ENCODE assay signal across 29 cellular contexts in the genomic region with DNA sequence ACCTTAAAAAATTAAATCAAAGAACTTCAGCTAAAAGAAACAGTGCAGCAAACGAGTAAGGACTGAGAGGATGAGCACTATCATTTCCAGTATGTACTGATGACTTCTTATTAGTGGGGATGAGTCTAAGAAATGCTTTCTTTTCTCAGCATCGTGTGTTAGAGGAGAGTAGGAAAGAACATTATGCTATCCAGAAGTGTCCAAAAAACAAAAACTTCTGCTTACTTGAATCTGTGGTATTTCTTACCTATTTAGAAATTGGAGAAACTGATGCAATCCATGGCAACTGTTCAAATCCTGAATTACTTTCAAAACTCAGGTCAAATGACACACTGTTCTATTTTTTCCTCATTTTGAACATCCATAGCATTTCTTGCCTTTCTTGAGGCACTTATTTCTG. TPM values are rescaled to one million over a fixed set of nuclear protein-coding genes. Genes with fewer than 3 reads are reported as not detected.
A peak's percentile ranks its signal among the peaks of the same experiment; 100 is the strongest.
DNase-seq lines count a peak whose midpoint lies in the region; ATAC-seq and TF ChIP-seq lines count a peak whose summit lies in the region.
"Had no signal": no experiment of that assay in that cellular context is flagged by ENCODE, and none has a peak within 500 bp of the region (broad histone marks: within the 10 kb centered on the region; RNA-seq: fewer than 3 reads in every experiment).

No MANE protein-coding gene starts in this region.

- no peaks in the 10 kb centered on the region for H3K79me2 ChIP-seq in mammary epithelial cell (ENCODE audit: insufficient read depth, low read length)

- 50% methylated on average over 2 of the region's 2 CpGs for WGBS in mammary epithelial cell (ENCODE audit: low coverage, missing lambda C conversion rate)
- WGBS in tibial nerve, 2 donors: 46 to 52% methylated on average over 2 of the region's 2 CpGs

- peaks cover 16% of the 10 kb centered on the region for H3K4me1 Mint-ChIP-seq in MCF 10A (ENCODE audit: insufficient read depth, unreplicated experiment)
- H3K4me1 Mint-ChIP-seq in activated naive CD8-positive, alpha-beta T cell treated with anti-CD3 and anti-CD28 coated beads for 36 hours: peaks cover 26% of the 10 kb centered on the region
- H3K4me1 Mint-ChIP-seq: endodermal cell had no signal

- H3K27me3 ChIP-seq in mammary epithelial cell (ENCODE audit: insufficient read depth, low read length) (no peaks in the 10 kb centered on the region), tibial nerve (no peaks in the 10 kb centered on the region)
- H3K27me3 ChIP-seq: ascending aorta, BLaER1, cardiac muscle cell, upper lobe of right lung had no signal

- TF ChIP-seq CTCF in MCF 10A (IDR thresholded peaks at IDR 0.05; ENCODE audit: unreplicated experiment) (no peak), mammary epithelial cell (conservative IDR thresholded peaks at IDR 0.05 in 1 of 2, IDR thresholded peaks at IDR 0.05 in 1 of 2; ENCODE audit: extremely low read depth in 1 of 2, insufficient read depth in 1 of 2, low read depth in 1 of 2, low read length in 2 of 2) (no peak), tibial nerve (IDR thresholded peaks at IDR 0.05) (no peak)

- H4K20me1 ChIP-seq in mammary epithelial cell (ENCODE audit: insufficient read depth, low read length): no peaks in the 10 kb centered on the region
- H4K20me1 ChIP-seq: BLaER1 had no signal

- in situ Hi-C loops in mammary epithelial cell (cut with MboI; ENCODE audit: low sequenced_read_pairs in 2 of 2): no loop called here

- ATAC-seq in GM21737 (IDR thresholded peaks at IDR 0.05; ENCODE audit: unreplicated experiment) (no peak), HG03457 (IDR thresholded peaks at IDR 0.05; ENCODE audit: unreplicated experiment) (no peak)
- ATAC-seq: esophagus mucosa, upper lobe of right lung had no signal

- CTCF ChIA-PET in MCF 10A (lab: Yijun Ruan, JAX) (interaction anchor here (0.8 to 3.9 kb wide), 3 partner anchors 9 to 19 kb away, joined by 4 to 13 read pairs (median 5); no protein-coding TSS in a partner anchor), mammary epithelial cell (lab: Charles Lee; ENCODE audit: low non-redundant PET) (no interaction called here)

- H3K36me3 ChIP-seq in mammary epithelial cell (ENCODE audit: insufficient read depth, low read length): no peaks in the 10 kb centered on the region
- no peaks in the 10 kb centered on the region for H3K36me3 ChIP-seq in tibial nerve
- H3K36me3 ChIP-seq: ascending aorta, BLaER1, cardiac muscle cell, left ventricle myocardium inferior, upper lobe of right lung had no signal

- no peak overlapping the region for H3K9ac ChIP-seq in mammary epithelial cell (ENCODE audit: insufficient read depth, low read length)
- H3K9ac ChIP-seq: BLaER1 had no signal

- no peak overlapping the region for H3K4me2 ChIP-seq in mammary epithelial cell (ENCODE audit: insufficient read depth, low read depth, low read length)
- H3K4me2 ChIP-seq: BLaER1, smooth muscle cell had no signal

- no peaks in the 10 kb centered on the region for H3K9me3 Mint-ChIP-seq in MCF 10A (ENCODE audit: unreplicated experiment)
- no peaks in the 10 kb centered on the region for H3K9me3 Mint-ChIP-seq in activated naive CD8-positive, alpha-beta T cell treated with anti-CD3 and anti-CD28 coated beads for 36 hours
- H3K9me3 Mint-ChIP-seq: endodermal cell; T-helper 1 cell treated with Interleukin-12 subunit alpha and Interleukin-12 subunit beta and Interleukin-4 antibody, amounts not matched to agents 30 μg/mL and 1 μg/mL, for 36 hours had no signal

- H3K4me1 ChIP-seq in mammary epithelial cell (ENCODE audit: insufficient read depth, low read length) (no peaks in the 10 kb centered on the region), tibial nerve (peaks cover 0 to 4% (median 0%) of the 10 kb centered on the region in 4 donors)
- H3K4me1 ChIP-seq: ascending aorta, BLaER1, left ventricle myocardium inferior, upper lobe of right lung had no signal

- no peaks in the 10 kb centered on the region for H3K36me3 Mint-ChIP-seq in MCF 10A (ENCODE audit: insufficient read depth, unreplicated experiment)
- H3K36me3 Mint-ChIP-seq in activated naive CD8-positive, alpha-beta T cell treated with anti-CD3 and anti-CD28 coated beads for 36 hours: peaks cover 11% of the 10 kb centered on the region

- intact Hi-C loops in MCF 10A (cut with micrococcal nuclease): no loop called here
- intact Hi-C loops in mammary epithelial cell (cut with micrococcal nuclease): no loop called here

- no peaks in the 10 kb centered on the region for H3K27me3 Mint-ChIP-seq in MCF 10A (ENCODE audit: insufficient read depth, unreplicated experiment)
- no peaks in the 10 kb centered on the region for H3K27me3 Mint-ChIP-seq in activated naive CD8-positive, alpha-beta T cell treated with anti-CD3 and anti-CD28 coated beads for 36 hours

- H3K27ac ChIP-seq in mammary epithelial cell (ENCODE audit: insufficient read depth, low read depth, low read length) (no peak overlapping the region), tibial nerve (peak overlapping the region in 1 of 4 donors; percentile 62)
- H3K27ac ChIP-seq: ascending aorta, BLaER1, cardiac muscle cell, left ventricle myocardium inferior, upper lobe of right lung had no signal

- H3K4me3 Mint-ChIP-seq in MCF 10A (ENCODE audit: unreplicated experiment): peak overlapping the region; percentile 23
- no peak overlapping the region for H3K4me3 Mint-ChIP-seq in activated naive CD8-positive, alpha-beta T cell treated with anti-CD3 and anti-CD28 coated beads for 36 hours
- H3K4me3 Mint-ChIP-seq: endodermal cell; T-helper 1 cell treated with Interleukin-12 subunit alpha and Interleukin-12 subunit beta and Interleukin-4 antibody, amounts not matched to agents 30 μg/mL and 1 μg/mL, for 36 hours had no signal

- BruUV-seq in MCF 10A (replicated peaks; lab: Mats Ljungman, UMichigan) (no TSS peak), mammary epithelial cell (replicated peaks; lab: Mats Ljungman, UMichigan) (no TSS peak)

- peak; percentile 50 for DNase-seq in MCF 10A (ENCODE audit: unreplicated experiment)
- DNase-seq in mammary epithelial cell: no peak
- no peak for DNase-seq in activated naive CD8-positive, alpha-beta T cell treated with anti-CD3 and anti-CD28 coated beads for 36 hours
- peak; percentile 44 for DNase-seq in iris pigment epithelial cell (ENCODE audit: low read depth)
- DNase-seq in tibial nerve (ENCODE audit: low spot score in 2 of 2): peak in 1 of 2 donors; percentile 28
- no peak for DNase-seq in activated CD4-positive, alpha-beta T cell treated with anti-CD3 and anti-CD28 coated beads for 4 hours
- DNase-seq: activated naive CD4-positive, alpha-beta T cell treated with anti-CD3 and anti-CD28 coated beads, Interleukin-2, amount 50 U/mL, for 16 hours; activated T-cell treated with anti-CD3 and anti-CD28 coated beads, Interleukin-2, amount 50 U/mL, for 48 hours; COR-L47; endodermal cell; islet precursor cell; left ventricle myocardium inferior; NCI-H1092 treated with DMSO at 0.1 percent for 48 hours; NCI-H1930; NCI-H69; occipital lobe; RPMI8226; stimulated activated CD4-positive, alpha-beta T cell treated with anti-CD3 and anti-CD28 coated beads, Interleukin-2, amount 100 ng/mL, for 24 hours; substantia nigra; upper lobe of right lung had no signal

- TF ChIP-seq POLR2A in tibial nerve (IDR thresholded peaks at IDR 0.05): no peak

- TF ChIP-seq EP300 in tibial nerve (IDR thresholded peaks at IDR 0.05): peak; percentile 42 to 71

- H3K9me3 ChIP-seq in mammary epithelial cell (replicated peaks; ENCODE audit: insufficient read depth, low read length) (no peaks in the 10 kb centered on the region), tibial nerve (no peaks in the 10 kb centered on the region)
- H3K9me3 ChIP-seq: ascending aorta, BLaER1, left ventricle myocardium inferior, upper lobe of right lung had no signal

- H3K27ac Mint-ChIP-seq in MCF 10A (ENCODE audit: low read depth, unreplicated experiment): peak overlapping the region; percentile 75
- peak overlapping the region; percentile 70 for H3K27ac Mint-ChIP-seq in activated naive CD8-positive, alpha-beta T cell treated with anti-CD3 and anti-CD28 coated beads for 36 hours
- H3K27ac Mint-ChIP-seq: endodermal cell; T-helper 1 cell treated with Interleukin-12 subunit alpha and Interleukin-12 subunit beta and Interleukin-4 antibody, amounts not matched to agents 30 μg/mL and 1 μg/mL, for 36 hours had no signal

- POLR2A ChIA-PET in MCF 10A (lab: Yijun Ruan, JAX): interaction anchor here (0.7 to 2.4 kb wide), 2 partner anchors 9 to 152 kb away, joined by 3 to 8 read pairs; no protein-coding TSS in a partner anchor

- dilution Hi-C loops in mammary epithelial cell (cut with HindIII; ENCODE audit: low sequenced_read_pairs): no loop called here

- no peak overlapping the region for H2AFZ ChIP-seq in mammary epithelial cell (ENCODE audit: low read depth, low read length)

- H3K4me3 ChIP-seq in mammary epithelial cell (replicated peaks in 1 of 3; ENCODE audit: insufficient read depth in 1 of 3, low read depth in 2 of 3, low read length in 3 of 3) (no peak overlapping the region), tibial nerve (no peak overlapping the region)
- H3K4me3 ChIP-seq: ascending aorta, BLaER1, cardiac muscle cell, left ventricle myocardium inferior, smooth muscle cell, upper lobe of right lung had no signal

RNA-seq across cellular contexts. Expression of gene ABCD2, which starts 23.7 kb away (rescaled TPM):
- total RNA-seq in MCF 10A (2022): 0.20 and 0.42 TPM in 2 replicates
- under 1 TPM in 1 of 2 donors, not detected in 1; under 0.01 TPM for total RNA-seq in mammary epithelial cell
- polyA plus RNA-seq in mammary epithelial cell: 0.05 TPM
- not detected for polyA minus RNA-seq in mammary epithelial cell
- total RNA-seq in activated naive CD8-positive, alpha-beta T cell treated with anti-CD3 and anti-CD28 coated beads for 36 hours: 1 to 10 TPM; 3.1 to 3.6 TPM
- total RNA-seq in tibial nerve: 1 to 10 TPM; 4.8 to 8.8 (median 7.7) TPM
- total RNA-seq: endodermal cell, glomerular endothelial cell had no signal
- polyA plus RNA-seq: smooth muscle cell had no signal

Comparison
In these comparisons a context has a peak if more than half of its experiments do, and no peak if none do; other contexts are left out.
1. DNase-seq: peak in MCF 10A (single experiment) and iris pigment epithelial cell (single experiment); none in mammary epithelial cell (single experiment), activated naive CD8-positive, alpha-beta T cell treated with anti-CD3 and anti-CD28 coated beads for 36 hours (single experiment) and activated CD4-positive, alpha-beta T cell treated with anti-CD3 and anti-CD28 coated beads for 4 hours (0 of 2).